ENCODE assay signal across 1 cellular context in the genomic region with DNA sequence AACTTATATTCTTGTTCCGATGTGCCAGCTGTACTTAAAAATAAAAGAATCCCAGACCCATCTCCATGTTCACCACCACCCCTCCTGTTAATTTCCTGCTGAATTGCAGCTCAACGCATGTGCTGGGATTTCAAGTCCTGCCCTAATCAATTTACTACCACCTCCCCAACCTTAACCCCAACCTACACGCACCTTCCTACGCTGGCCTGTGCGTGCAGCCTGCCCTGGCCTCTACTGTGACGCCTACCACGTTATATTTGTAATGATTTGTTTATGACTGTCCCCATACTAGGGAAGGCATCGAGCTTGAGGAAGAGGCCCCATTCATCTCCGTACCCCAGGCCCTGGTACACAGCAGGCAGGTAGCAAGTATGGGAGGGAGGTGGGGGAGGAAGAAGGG.
TF ChIP-seq lines count a peak whose summit lies in the region.

No MANE protein-coding gene starts in this region.

TF ChIP-seq in HepG2, 621 proteins besides CTCF, POLR2A, EP300 and RAD21 (continued from another document):
- TF ChIP-seq, protein P1, sequence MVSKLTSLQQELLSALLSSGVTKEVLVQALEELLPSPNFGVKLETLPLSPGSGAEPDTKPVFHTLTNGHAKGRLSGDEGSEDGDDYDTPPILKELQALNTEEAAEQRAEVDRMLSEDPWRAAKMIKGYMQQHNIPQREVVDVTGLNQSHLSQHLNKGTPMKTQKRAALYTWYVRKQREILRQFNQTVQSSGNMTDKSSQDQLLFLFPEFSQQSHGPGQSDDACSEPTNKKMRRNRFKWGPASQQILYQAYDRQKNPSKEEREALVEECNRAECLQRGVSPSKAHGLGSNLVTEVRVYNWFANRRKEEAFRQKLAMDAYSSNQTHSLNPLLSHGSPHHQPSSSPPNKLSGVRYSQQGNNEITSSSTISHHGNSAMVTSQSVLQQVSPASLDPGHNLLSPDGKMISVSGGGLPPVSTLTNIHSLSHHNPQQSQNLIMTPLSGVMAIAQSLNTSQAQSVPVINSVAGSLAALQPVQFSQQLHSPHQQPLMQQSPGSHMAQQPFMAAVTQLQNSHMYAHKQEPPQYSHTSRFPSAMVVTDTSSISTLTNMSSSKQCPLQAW (CRISPR knock-in tag; IDR thresholded peaks at IDR 0.05) = peak; percentile 28; the same call in 1 of the 2 replicates
